Comparison of ENCODE assay signal across 27 cellular contexts in the genomic region with DNA sequence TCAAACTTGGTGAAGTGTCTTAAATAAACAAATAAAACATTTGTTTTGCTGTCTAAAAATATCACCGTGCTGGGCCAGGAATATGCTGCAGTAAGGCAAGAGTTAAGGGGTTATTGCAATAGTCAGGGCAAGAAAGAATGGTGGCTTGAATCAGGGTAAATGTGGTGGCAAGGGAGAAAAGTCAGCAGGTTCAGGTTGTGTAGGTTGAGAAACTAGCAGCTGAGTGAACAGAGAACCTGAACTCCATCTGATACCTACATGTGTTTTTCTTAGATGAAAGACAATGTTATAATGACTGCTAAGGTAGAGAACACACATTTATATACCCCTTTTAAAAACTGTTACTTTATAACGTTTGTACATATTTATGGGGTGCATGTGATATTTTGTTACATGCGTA.
"Had no signal": no experiment of that assay in that cellular context is flagged by ENCODE, and none has a peak within 500 bp of the region (broad histone marks: within the 10 kb centered on the region; RNA-seq: fewer than 3 reads in every experiment).

No MANE protein-coding gene starts in this region.

- H3K36me3 Mint-ChIP-seq: mesothelial cell of epicardium had no signal

- H3K4me3 Mint-ChIP-seq: dendritic cell treated with granulocyte-macrophage colony-stimulating factor and Interleukin-4, amounts not matched to agents 40 ng/mL and 50 ng/mL, for 4 days; effector memory CD8-positive, alpha-beta T cell; endodermal cell; mesothelial cell of epicardium had no signal

- H3K9me3 ChIP-seq: colonic mucosa, esophagus squamous epithelium, gastrocnemius medialis, heart right ventricle, left lung, lower lobe of right lung, mucosa of descending colon had no signal

- ATAC-seq: effector memory CD8-positive, alpha-beta T cell; esophagus mucosa; gastrocnemius medialis; heart right ventricle; left cardiac atrium; left lung; left ventricle myocardium superior; lower lobe of right lung; mucosa of descending colon had no signal

- H3K27me3 ChIP-seq: colonic mucosa, esophagus squamous epithelium, gastrocnemius medialis, heart right ventricle, left lung had no signal

- H3K4me3 ChIP-seq: colonic mucosa, esophagus squamous epithelium, gastrocnemius medialis, heart right ventricle, left lung, lower lobe of right lung, mucosa of descending colon had no signal

- H3K27ac Mint-ChIP-seq: dendritic cell treated with granulocyte-macrophage colony-stimulating factor and Interleukin-4, amounts not matched to agents 40 ng/mL and 50 ng/mL, for 4 days; effector memory CD8-positive, alpha-beta T cell; endodermal cell; mesothelial cell of epicardium had no signal

- H3K27ac ChIP-seq: colonic mucosa, epithelial cell of prostate, esophagus squamous epithelium, gastrocnemius medialis, heart right ventricle, left lung, lower lobe of right lung had no signal

- H3K4me1 ChIP-seq: colonic mucosa, left lung, lower lobe of right lung had no signal

- H3K9me3 Mint-ChIP-seq: dendritic cell treated with granulocyte-macrophage colony-stimulating factor and Interleukin-4, amounts not matched to agents 40 ng/mL and 50 ng/mL, for 4 days; effector memory CD8-positive, alpha-beta T cell; endodermal cell; mesothelial cell of epicardium had no signal

- H3K36me3 ChIP-seq: colonic mucosa, esophagus squamous epithelium, gastrocnemius medialis, heart right ventricle, left lung, lower lobe of right lung had no signal

- DNase-seq: colonic mucosa; cortex of kidney; effector CD8-positive, alpha-beta T cell; effector memory CD8-positive, alpha-beta T cell; endodermal cell; erythroblast; esophagus squamous epithelium; foreskin fibroblast; foreskin melanocyte; gastrocnemius medialis; glutamatergic neuron; head of caudate nucleus; heart right ventricle; hippocampal formation; left cardiac atrium; left lung; left ventricle myocardium superior; lower lobe of right lung; mesenchymal stem cell; mucosa of descending colon had no signal

- FAIRE-seq: endometrium, islet of Langerhans, keratinocyte had no signal
